In the genomic region with DNA sequence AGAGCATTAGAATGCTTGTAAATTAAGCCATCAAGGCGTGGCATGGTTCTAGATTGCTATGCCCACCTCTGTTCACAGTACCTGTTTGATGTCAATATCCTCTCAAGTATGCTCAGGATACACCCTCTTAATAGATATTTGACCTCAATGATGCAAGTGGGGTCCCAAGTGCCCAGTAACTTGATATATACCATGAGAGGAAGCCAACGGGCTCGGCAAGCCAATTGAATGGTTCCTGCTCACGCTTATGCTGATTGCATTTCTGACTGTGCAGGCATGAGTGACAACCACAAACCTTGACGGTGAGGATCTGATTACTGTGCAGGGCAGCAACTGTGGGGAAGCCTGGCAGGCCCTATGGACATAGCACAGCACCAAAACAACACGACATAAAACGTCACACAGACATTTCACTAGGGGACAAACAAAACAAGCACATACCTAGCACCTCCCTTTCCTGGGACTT, we compare ENCODE assay signal across 3 cellular contexts.
TF ChIP-seq lines count a peak whose summit lies in the region.

No MANE protein-coding gene starts in this region.

TF ChIP-seq in HepG2, 621 proteins besides CTCF, POLR2A, EP300 and RAD21:
- TF ChIP-seq CREB1 (IDR thresholded peaks at IDR 0.05) (0 out of 2 replicates have a peak, but pooled peaks have one; percentile 15), CREB1 (CRISPR knock-in tag; IDR thresholded peaks at IDR 0.05) (no peak)
- TF ChIP-seq, protein P1, sequence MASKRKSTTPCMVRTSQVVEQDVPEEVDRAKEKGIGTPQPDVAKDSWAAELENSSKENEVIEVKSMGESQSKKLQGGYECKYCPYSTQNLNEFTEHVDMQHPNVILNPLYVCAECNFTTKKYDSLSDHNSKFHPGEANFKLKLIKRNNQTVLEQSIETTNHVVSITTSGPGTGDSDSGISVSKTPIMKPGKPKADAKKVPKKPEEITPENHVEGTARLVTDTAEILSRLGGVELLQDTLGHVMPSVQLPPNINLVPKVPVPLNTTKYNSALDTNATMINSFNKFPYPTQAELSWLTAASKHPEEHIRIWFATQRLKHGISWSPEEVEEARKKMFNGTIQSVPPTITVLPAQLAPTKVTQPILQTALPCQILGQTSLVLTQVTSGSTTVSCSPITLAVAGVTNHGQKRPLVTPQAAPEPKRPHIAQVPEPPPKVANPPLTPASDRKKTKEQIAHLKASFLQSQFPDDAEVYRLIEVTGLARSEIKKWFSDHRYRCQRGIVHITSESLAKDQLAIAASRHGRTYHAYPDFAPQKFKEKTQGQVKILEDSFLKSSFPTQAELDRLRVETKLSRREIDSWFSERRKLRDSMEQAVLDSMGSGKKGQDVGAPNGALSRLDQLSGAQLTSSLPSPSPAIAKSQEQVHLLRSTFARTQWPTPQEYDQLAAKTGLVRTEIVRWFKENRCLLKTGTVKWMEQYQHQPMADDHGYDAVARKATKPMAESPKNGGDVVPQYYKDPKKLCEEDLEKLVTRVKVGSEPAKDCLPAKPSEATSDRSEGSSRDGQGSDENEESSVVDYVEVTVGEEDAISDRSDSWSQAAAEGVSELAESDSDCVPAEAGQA (IDR thresholded peaks at IDR 0.05; ENCODE audit: low read depth): no peak
- TF ChIP-seq, protein P1 (CRISPR knock-in tag; IDR thresholded peaks at IDR 0.05; ENCODE audit: borderline replicate concordance): no peak

TF ChIP-seq in GM12878, 131 proteins besides CTCF, POLR2A, EP300 and RAD21:
- TF ChIP-seq, protein P2, sequence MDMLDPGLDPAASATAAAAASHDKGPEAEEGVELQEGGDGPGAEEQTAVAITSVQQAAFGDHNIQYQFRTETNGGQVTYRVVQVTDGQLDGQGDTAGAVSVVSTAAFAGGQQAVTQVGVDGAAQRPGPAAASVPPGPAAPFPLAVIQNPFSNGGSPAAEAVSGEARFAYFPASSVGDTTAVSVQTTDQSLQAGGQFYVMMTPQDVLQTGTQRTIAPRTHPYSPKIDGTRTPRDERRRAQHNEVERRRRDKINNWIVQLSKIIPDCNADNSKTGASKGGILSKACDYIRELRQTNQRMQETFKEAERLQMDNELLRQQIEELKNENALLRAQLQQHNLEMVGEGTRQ (IDR thresholded peaks at IDR 0.05; ENCODE audit: borderline replicate concordance, low read depth, low read length): no peak
- TF ChIP-seq MYC (IDR thresholded peaks at IDR 0.05; ENCODE audit: insufficient read depth, insufficient read length, insufficient replicate concordance, low read length, severe bottlenecking): no peak
- no peak for TF ChIP-seq RAD51 (IDR thresholded peaks at IDR 0.05)
- TF ChIP-seq, protein P3, sequence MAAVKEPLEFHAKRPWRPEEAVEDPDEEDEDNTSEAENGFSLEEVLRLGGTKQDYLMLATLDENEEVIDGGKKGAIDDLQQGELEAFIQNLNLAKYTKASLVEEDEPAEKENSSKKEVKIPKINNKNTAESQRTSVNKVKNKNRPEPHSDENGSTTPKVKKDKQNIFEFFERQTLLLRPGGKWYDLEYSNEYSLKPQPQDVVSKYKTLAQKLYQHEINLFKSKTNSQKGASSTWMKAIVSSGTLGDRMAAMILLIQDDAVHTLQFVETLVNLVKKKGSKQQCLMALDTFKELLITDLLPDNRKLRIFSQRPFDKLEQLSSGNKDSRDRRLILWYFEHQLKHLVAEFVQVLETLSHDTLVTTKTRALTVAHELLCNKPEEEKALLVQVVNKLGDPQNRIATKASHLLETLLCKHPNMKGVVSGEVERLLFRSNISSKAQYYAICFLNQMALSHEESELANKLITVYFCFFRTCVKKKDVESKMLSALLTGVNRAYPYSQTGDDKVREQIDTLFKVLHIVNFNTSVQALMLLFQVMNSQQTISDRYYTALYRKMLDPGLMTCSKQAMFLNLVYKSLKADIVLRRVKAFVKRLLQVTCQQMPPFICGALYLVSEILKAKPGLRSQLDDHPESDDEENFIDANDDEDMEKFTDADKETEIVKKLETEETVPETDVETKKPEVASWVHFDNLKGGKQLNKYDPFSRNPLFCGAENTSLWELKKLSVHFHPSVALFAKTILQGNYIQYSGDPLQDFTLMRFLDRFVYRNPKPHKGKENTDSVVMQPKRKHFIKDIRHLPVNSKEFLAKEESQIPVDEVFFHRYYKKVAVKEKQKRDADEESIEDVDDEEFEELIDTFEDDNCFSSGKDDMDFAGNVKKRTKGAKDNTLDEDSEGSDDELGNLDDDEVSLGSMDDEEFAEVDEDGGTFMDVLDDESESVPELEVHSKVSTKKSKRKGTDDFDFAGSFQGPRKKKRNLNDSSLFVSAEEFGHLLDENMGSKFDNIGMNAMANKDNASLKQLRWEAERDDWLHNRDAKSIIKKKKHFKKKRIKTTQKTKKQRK (IDR thresholded peaks at IDR 0.05; ENCODE audit: low read depth, low read length): no peak
TF ChIP-seq in GM12878: peak in this region for 0.

TF ChIP-seq in neural cell, 6 proteins besides CTCF, POLR2A, EP300 and RAD21:
- TF ChIP-seq MXI1 (conservative IDR thresholded peaks at IDR 0.05; ENCODE audit: poor library complexity, severe bottlenecking): no peak
- no peak for TF ChIP-seq EZH2 (IDR thresholded peaks at IDR 0.05; ENCODE audit: borderline replicate concordance, insufficient read depth, low read length, poor library complexity, severe bottlenecking)
- no peak for TF ChIP-seq TAF1 (IDR thresholded peaks at IDR 0.05; ENCODE audit: low read depth)
- no peak for TF ChIP-seq POLR2AphosphoS5 (IDR thresholded peaks at IDR 0.05)
- no peak for TF ChIP-seq SMC3 (conservative IDR thresholded peaks at IDR 0.05; ENCODE audit: poor library complexity)
- TF ChIP-seq, protein P4, sequence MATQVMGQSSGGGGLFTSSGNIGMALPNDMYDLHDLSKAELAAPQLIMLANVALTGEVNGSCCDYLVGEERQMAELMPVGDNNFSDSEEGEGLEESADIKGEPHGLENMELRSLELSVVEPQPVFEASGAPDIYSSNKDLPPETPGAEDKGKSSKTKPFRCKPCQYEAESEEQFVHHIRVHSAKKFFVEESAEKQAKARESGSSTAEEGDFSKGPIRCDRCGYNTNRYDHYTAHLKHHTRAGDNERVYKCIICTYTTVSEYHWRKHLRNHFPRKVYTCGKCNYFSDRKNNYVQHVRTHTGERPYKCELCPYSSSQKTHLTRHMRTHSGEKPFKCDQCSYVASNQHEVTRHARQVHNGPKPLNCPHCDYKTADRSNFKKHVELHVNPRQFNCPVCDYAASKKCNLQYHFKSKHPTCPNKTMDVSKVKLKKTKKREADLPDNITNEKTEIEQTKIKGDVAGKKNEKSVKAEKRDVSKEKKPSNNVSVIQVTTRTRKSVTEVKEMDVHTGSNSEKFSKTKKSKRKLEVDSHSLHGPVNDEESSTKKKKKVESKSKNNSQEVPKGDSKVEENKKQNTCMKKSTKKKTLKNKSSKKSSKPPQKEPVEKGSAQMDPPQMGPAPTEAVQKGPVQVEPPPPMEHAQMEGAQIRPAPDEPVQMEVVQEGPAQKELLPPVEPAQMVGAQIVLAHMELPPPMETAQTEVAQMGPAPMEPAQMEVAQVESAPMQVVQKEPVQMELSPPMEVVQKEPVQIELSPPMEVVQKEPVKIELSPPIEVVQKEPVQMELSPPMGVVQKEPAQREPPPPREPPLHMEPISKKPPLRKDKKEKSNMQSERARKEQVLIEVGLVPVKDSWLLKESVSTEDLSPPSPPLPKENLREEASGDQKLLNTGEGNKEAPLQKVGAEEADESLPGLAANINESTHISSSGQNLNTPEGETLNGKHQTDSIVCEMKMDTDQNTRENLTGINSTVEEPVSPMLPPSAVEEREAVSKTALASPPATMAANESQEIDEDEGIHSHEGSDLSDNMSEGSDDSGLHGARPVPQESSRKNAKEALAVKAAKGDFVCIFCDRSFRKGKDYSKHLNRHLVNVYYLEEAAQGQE (IDR thresholded peaks at IDR 0.05; ENCODE audit: borderline replicate concordance): no peak
